ENCODE assay signal across 8 cellular contexts in genomic region chr10:69338133-69338456, GRCh38. TPM values are rescaled to one million over a fixed set of nuclear protein-coding genes. Genes with fewer than 3 reads are reported as not detected.
DNase-seq lines count a peak whose midpoint lies in the region; ATAC-seq and TF ChIP-seq lines count a peak whose summit lies in the region.
"Had no signal": no experiment of that assay in that cellular context is flagged by ENCODE, and none has a peak within 500 bp of the region (broad histone marks: within the 10 kb centered on the region; RNA-seq: fewer than 3 reads in every experiment).

No MANE protein-coding gene starts in this region.

- H2BK12ac ChIP-seq in mesenchymal stem cell (ENCODE audit: low read length in 2 of 2): peak overlapping the region in 1 of 2 experiments; percentile 85

- peak overlapping the region; percentile 48 for H2BK5ac ChIP-seq in mesenchymal stem cell (ENCODE audit: low read depth, low read length, poor library complexity, severe bottlenecking)

- no peak overlapping the region for H3K23ac ChIP-seq in mesenchymal stem cell (ENCODE audit: low read length in 2 of 2)

- intact Hi-C loops in PC-9 (cut with micrococcal nuclease; ENCODE audit: unreplicated experiment): loop anchor here (5.0 kb wide), 1 partner anchor 119 kb away; no protein-coding TSS in a partner anchor

- no TSS peak for BruUV-seq in PC-9 (replicated peaks; lab: Mats Ljungman, UMichigan)

- in situ Hi-C loops in KBM-7 (cut with MboI; ENCODE audit: low pct_unique_long_range_greater_than_20kb, low sequenced_read_pairs): no loop called here

- peak overlapping the region; percentile 77 to 90 for H3K18ac ChIP-seq in mesenchymal stem cell (ENCODE audit: low read depth in 1 of 2, low read length in 2 of 2)

- peaks cover 39% of the 10 kb centered on the region for H3F3A ChIP-seq in PC-9 (ENCODE audit: insufficient read depth, low read depth)

- peak overlapping the region; percentile 29 to 66 for H3K4ac ChIP-seq in mesenchymal stem cell (ENCODE audit: low read depth in 1 of 2, low read length in 2 of 2)

- H3K79me2 ChIP-seq in PC-9 (ENCODE audit: low read depth): peaks cover 95% of the 10 kb centered on the region

- 78% methylated on average over 8 of the region's 8 CpGs for WGBS in mesenchymal stem cell

- H3K14ac ChIP-seq in mesenchymal stem cell (ENCODE audit: low read length in 2 of 2): no peak overlapping the region

- peak overlapping the region; percentile 33 for H2BK15ac ChIP-seq in mesenchymal stem cell (ENCODE audit: low read depth, poor library complexity, severe bottlenecking)

- H3K4me2 ChIP-seq in PC-9 (peak overlapping the region; percentile 39), mesenchymal stem cell (ENCODE audit: low read length, poor library complexity, severe bottlenecking) (peak overlapping the region; percentile 26)

- H2AK5ac ChIP-seq in mesenchymal stem cell (ENCODE audit: low read length, severe bottlenecking): peak overlapping the region; percentile 19

- H3K4me3 ChIP-seq in PC-9 (no peak overlapping the region), mesenchymal stem cell (ENCODE audit: insufficient read depth in 1 of 2, low read depth in 1 of 2, low read length in 2 of 2) (peak overlapping the region in 1 of 2 experiments; percentile 60), thoracic aorta (peak overlapping the region; percentile 26)

- H3K79me1 ChIP-seq in mesenchymal stem cell (replicated peaks; ENCODE audit: low read length, poor library complexity, severe bottlenecking): peaks cover 25% of the 10 kb centered on the region

- H3K4me1 ChIP-seq in PC-9 (replicated peaks; ENCODE audit: insufficient read depth): peaks cover 65% of the 10 kb centered on the region
- H3K4me1 ChIP-seq in mesenchymal stem cell (ENCODE audit: control insufficient read depth, insufficient read depth, low read depth, low read length): peaks cover 48% of the 10 kb centered on the region
- H3K4me1 ChIP-seq in thoracic aorta (ENCODE audit: control insufficient read depth in 1 of 2, low read depth in 2 of 2): peaks cover 60 to 100% of the 10 kb centered on the region in 2 donors

- TF ChIP-seq CTCF in PC-9 (conservative IDR thresholded peaks at IDR 0.05): no peak
- TF ChIP-seq CTCF in thoracic aorta (IDR thresholded peaks at IDR 0.05): no peak

- H3K27me3 ChIP-seq in PC-9 (ENCODE audit: insufficient read depth, low read depth) (no peaks in the 10 kb centered on the region), mesenchymal stem cell (ENCODE audit: control insufficient read depth in 1 of 2, insufficient read depth in 1 of 2, low read length in 2 of 2) (no peaks in the 10 kb centered on the region), thoracic aorta (replicated peaks; ENCODE audit: insufficient read depth) (no peaks in the 10 kb centered on the region)

- no peaks in the 10 kb centered on the region for H4K20me1 ChIP-seq in PC-9 (ENCODE audit: insufficient read depth)

- POLR2A ChIA-PET in PC-9 (lab: Charles Lee; ENCODE audit: unreplicated experiment): no interaction called here

- DNase-seq in PC-9 (peak in 1 of 2 experiments; percentile 30), mesenchymal stem cell (peak; percentile 62), thoracic aorta (ENCODE audit: low spot score) (no peak), T-helper 1 cell (no peak), KBM-7 (no peak)
- DNase-seq: activated CD8-positive, alpha-beta memory T cell treated with anti-CD3 and anti-CD28 coated beads for 24 hours had no signal

- H4K91ac ChIP-seq in mesenchymal stem cell (ENCODE audit: low read length): peak overlapping the region; percentile 85

- H2BK120ac ChIP-seq in mesenchymal stem cell (ENCODE audit: low read depth, low read length): peak overlapping the region; percentile 56

- no peaks in the 10 kb centered on the region for H3K9me2 ChIP-seq in PC-9 (ENCODE audit: insufficient read depth)

- H4K8ac ChIP-seq in mesenchymal stem cell (ENCODE audit: low read length): peak overlapping the region; percentile 85

- no peak overlapping the region for H2AFZ ChIP-seq in PC-9
- H2AFZ ChIP-seq in mesenchymal stem cell (ENCODE audit: low read depth, low read length): no peak overlapping the region

- H3K9me3 ChIP-seq in PC-9 (ENCODE audit: insufficient read depth, low read depth) (no peaks in the 10 kb centered on the region), mesenchymal stem cell (ENCODE audit: control insufficient read depth, low read length) (no peaks in the 10 kb centered on the region), thoracic aorta (no peaks in the 10 kb centered on the region)

- H3K27ac ChIP-seq in PC-9 (peak overlapping the region; percentile 42), cingulate gyrus (ENCODE audit: low read depth, low read length) (peak overlapping the region; percentile 34), mesenchymal stem cell (ENCODE audit: low read length, poor library complexity, severe bottlenecking) (peak overlapping the region; percentile 69), thoracic aorta (peak overlapping the region; percentile 84 to 87)

- peak overlapping the region; percentile 73 for H3K9ac ChIP-seq in mesenchymal stem cell (ENCODE audit: low read length)

- CTCF ChIA-PET in PC-9 (lab: Charles Lee): no interaction called here

- no peaks in the 10 kb centered on the region for H3K36me3 ChIP-seq in PC-9 (ENCODE audit: low read depth)
- H3K36me3 ChIP-seq in mesenchymal stem cell (ENCODE audit: control insufficient read depth in 1 of 2, insufficient read depth in 2 of 2, low read depth in 1 of 2, low read length in 2 of 2): peaks cover 7 to 12% of the 10 kb centered on the region in 2 experiments
- no peaks in the 10 kb centered on the region for H3K36me3 ChIP-seq in thoracic aorta

- ATAC-seq in thoracic aorta (ENCODE audit: insufficient number of reproducible peaks, low FRiP score, low read depth) (no peak), GM19023 (IDR thresholded peaks at IDR 0.05; ENCODE audit: unreplicated experiment) (no peak)

RNA-seq across cellular contexts. Expression of gene HK1, which starts 59.8 kb away (rescaled TPM):
- total RNA-seq in PC-9 (2021): 128 and 140 TPM in 2 replicates
- 69.5 TPM for polyA plus RNA-seq in mesenchymal stem cell (2013, experiment 1 of 2)
- polyA plus RNA-seq in mesenchymal stem cell (2013, experiment 2 of 2): 67.5 TPM
- 100 to 1,000 TPM; 150 to 158 TPM for total RNA-seq in thoracic aorta

Comparison
In these comparisons a context has a peak if more than half of its experiments do, and no peak if none do; other contexts are left out.
1. H3K27ac ChIP-seq: peak in every context shown above with its lines; median percentile 86 in thoracic aorta; 69 in mesenchymal stem cell; 42 in PC-9; 34 in cingulate gyrus.